22 cellular contexts compared by ENCODE assay signal in genomic region chr11:120473486-120473885, GRCh38. TPM values are rescaled to one million over a fixed set of nuclear protein-coding genes. Genes with fewer than 3 reads are reported as not detected.
"Had no signal": no experiment of that assay in that cellular context is flagged by ENCODE, and none has a peak within 500 bp of the region (broad histone marks: within the 10 kb centered on the region; RNA-seq: fewer than 3 reads in every experiment).

No MANE protein-coding gene starts in this region.

- H3K9me3 ChIP-seq: SJSA1 had no signal

- DNase-seq: KBM-7, MV-4-11, NCI-H1048, NCI-H1105, NCI-H1417 treated with DMSO at 0.1 percent for 48 hours, NCI-H146, NCI-H1694 treated with DMSO at 0.1 percent for 48 hours, NCI-H1930, NCI-H2081, NCI-H2107, NCI-H2227 treated with DMSO at 0.1 percent for 48 hours, NCI-H69, NCI-H774, SIG-M5 had no signal

- H3K27me3 ChIP-seq: SJSA1 had no signal

- H3K27ac ChIP-seq: RWPE1, SJSA1, SK-N-MC had no signal

- H3K4me3 ChIP-seq: SJSA1, SK-N-MC had no signal

- ATAC-seq: HepG2 had no signal

RNA-seq across cellular contexts. Expression of gene GRIK4, which starts 38.1 kb away (rescaled TPM):
- total RNA-seq: HT-29; MCF 10A; NCI-H460; SJSA1; T-helper 1 cell treated with Interleukin-12 subunit alpha and Interleukin-12 subunit beta and Interleukin-4 antibody, amounts not matched to agents 30 ng/mL and 1 ng/mL, for 36 hours had no signal
